8 cellular contexts compared by ENCODE assay signal in the genomic region with DNA sequence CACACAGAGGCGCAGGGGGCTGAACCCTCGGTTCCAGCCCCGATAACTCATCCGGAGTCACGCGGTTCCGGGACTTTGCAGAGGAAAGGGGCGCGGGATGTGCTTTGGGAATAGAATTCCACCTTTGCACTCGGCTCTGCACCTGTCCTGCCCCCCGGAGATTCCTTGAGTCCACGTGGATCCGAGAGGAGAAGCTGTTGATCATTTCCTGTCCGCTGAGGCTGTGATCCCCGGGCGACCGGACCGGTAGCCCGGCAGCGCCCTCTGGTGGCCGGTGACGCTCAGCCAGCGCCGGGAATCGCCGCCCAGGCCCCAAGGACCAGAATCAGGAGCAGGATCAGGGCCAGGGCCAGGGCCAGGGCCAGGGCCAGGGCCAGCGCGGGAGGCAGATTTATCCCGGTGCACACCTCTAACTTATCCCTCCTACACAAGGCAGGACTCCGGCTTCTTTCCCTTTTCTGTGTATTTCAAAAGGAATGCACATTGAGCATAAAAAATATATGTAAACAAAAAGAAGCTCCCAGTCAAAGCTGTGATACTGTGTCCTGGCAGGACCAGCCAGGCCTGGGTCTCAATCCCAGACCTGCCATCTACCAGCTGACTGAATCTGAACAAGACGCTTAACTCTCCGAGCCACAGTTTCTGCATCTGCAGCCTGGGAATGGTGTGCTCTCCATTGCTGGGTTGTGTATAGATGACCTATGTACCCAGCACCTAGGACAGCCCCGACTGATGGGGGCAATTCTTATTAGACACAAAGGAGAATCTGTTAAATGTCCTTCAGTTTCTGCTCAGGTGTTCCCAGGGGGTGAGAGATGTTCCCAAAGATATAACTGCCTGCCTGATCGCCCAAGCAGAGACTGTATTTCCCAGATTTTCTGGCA. TPM values are rescaled to one million over a fixed set of nuclear protein-coding genes. Genes with fewer than 3 reads are reported as not detected.
DNase-seq lines count a peak whose midpoint lies in the region; ATAC-seq, FAIRE-seq and TF ChIP-seq lines count a peak whose summit lies in the region.

No MANE protein-coding gene starts in this region.

- intact Hi-C loops in endothelial cell of umbilical vein (cut with micrococcal nuclease): loop anchor here (1.0 kb wide), 3 partner anchors 85 to 163 kb away; no protein-coding TSS in a partner anchor

- H3K9ac ChIP-seq in endothelial cell of umbilical vein (replicated peaks; ENCODE audit: extremely low read depth, insufficient read depth, low read length): no peak overlapping the region

- CTCF ChIA-PET in endothelial cell of umbilical vein (lab: Charles Lee): interaction anchor here (0.6 to 9.4 kb wide), 48 partner anchors 9 to 477 kb away, joined by 3 to 287 read pairs (median 4); a partner anchor contains a TSS

- no peaks in the 10 kb centered on the region for H3K79me2 ChIP-seq in endothelial cell of umbilical vein (ENCODE audit: control insufficient read depth, insufficient read depth, low read length)

- H3K36me3 ChIP-seq in endothelial cell of umbilical vein (ENCODE audit: control insufficient read depth in 2 of 2, extremely low read depth in 1 of 2, insufficient read depth in 2 of 2, low read length in 2 of 2): no peaks in the 10 kb centered on the region

- H3K27me3 ChIP-seq in endothelial cell of umbilical vein (ENCODE audit: control insufficient read depth in 2 of 2, insufficient read depth in 2 of 2, low read length in 2 of 2): peaks cover 7 to 21% of the 10 kb centered on the region in 2 experiments

- no peaks in the 10 kb centered on the region for H3K9me3 ChIP-seq in endothelial cell of umbilical vein (replicated peaks; ENCODE audit: control insufficient read depth, insufficient read depth, low read length)

- H3K27ac ChIP-seq in endothelial cell of umbilical vein (ENCODE audit: insufficient read depth, low read depth, low read length): no peak overlapping the region

- peak; percentile 91 for FAIRE-seq in endothelial cell of umbilical vein (lab: Jason Lieb, UNC)

- peak overlapping the region in 2 of 3 experiments; percentile 2 to 17 for H3K4me3 ChIP-seq in endothelial cell of umbilical vein (replicated peaks in 1 of 3; ENCODE audit: insufficient read depth in 1 of 3, low read depth in 1 of 3, low read length in 3 of 3)

- dilution Hi-C loops in endothelial cell of umbilical vein (cut with MboI; ENCODE audit: extremely low pct_ligation_motif_present, low sequenced_read_pairs): no loop called here

- H3K4me1 ChIP-seq in endothelial cell of umbilical vein (ENCODE audit: control insufficient read depth, extremely low read depth, insufficient read depth, low read length): peaks cover 4% of the 10 kb centered on the region

- TF ChIP-seq CTCF in endothelial cell of umbilical vein (IDR thresholded peaks at IDR 0.05; ENCODE audit: extremely low read depth in 1 of 2, insufficient read depth in 1 of 2, low read depth in 1 of 2, low read length in 2 of 2): peak; percentile 96 to 98

- POLR2A ChIA-PET in endothelial cell of umbilical vein (lab: Charles Lee): no interaction called here

- H4K20me1 ChIP-seq in endothelial cell of umbilical vein (replicated peaks; ENCODE audit: control insufficient read depth, extremely low read depth, insufficient read depth, low read length): no peaks in the 10 kb centered on the region

- peak; percentile 94 for DNase-seq in ELF-1 (ENCODE audit: low read depth, low spot score)
- DNase-seq in NCI-H82 treated with DMSO at 0.1 percent for 48 hours (lab: John Stamatoyannopoulos, UW; ENCODE audit: unreplicated experiment): peak; percentile 29
- DNase-seq in activated CD8-positive, alpha-beta memory T cell treated with anti-CD3 and anti-CD28 coated beads, Interleukin-2, amount 50 U/mL, for 1 hour (ENCODE audit: extremely low read depth): peak; percentile 43
- peak; percentile 56 for DNase-seq in endothelial cell of umbilical vein (ENCODE audit: low read depth, low spot score)
- peak; percentile 83 for DNase-seq in midbrain (lab: John Stamatoyannopoulos, UW)
- peak; percentile 64 for DNase-seq in stimulated activated CD8-positive, alpha-beta memory T cell treated with anti-CD3 and anti-CD28 coated beads, Interleukin-15, amount 100 ng/mL, for 1 hour (ENCODE audit: low read depth)

- no peak for TF ChIP-seq POLR2A in endothelial cell of umbilical vein (IDR thresholded peaks at IDR 0.05; ENCODE audit: low read depth, low read length)

- peak overlapping the region; percentile 35 for H2AFZ ChIP-seq in endothelial cell of umbilical vein (ENCODE audit: low read depth, low read length)

- H3K9me1 ChIP-seq in endothelial cell of umbilical vein (replicated peaks; ENCODE audit: control insufficient read depth, extremely low read depth, insufficient read depth, low read length): no peaks in the 10 kb centered on the region

- BruUV-seq in endothelial cell of umbilical vein (replicated peaks; lab: Mats Ljungman, UMichigan): no TSS peak

- H3K4me2 ChIP-seq in endothelial cell of umbilical vein (ENCODE audit: insufficient read depth, low read length): peak overlapping the region; percentile 15

- peak; percentile 27 for ATAC-seq in HG03108 (IDR thresholded peaks at IDR 0.05; ENCODE audit: unreplicated experiment)
- no peak for ATAC-seq in GM21786 (IDR thresholded peaks at IDR 0.05; ENCODE audit: unreplicated experiment)

TF ChIP-seq in endothelial cell of umbilical vein, 7 proteins besides CTCF, POLR2A, EP300 and RAD21:
- TF ChIP-seq GATA2 (IDR thresholded peaks at IDR 0.05; ENCODE audit: insufficient read depth, insufficient read length, low read depth, low read length) (no peak), EZH2 (IDR thresholded peaks at IDR 0.05; ENCODE audit: borderline replicate concordance, low read depth, low read length, severe bottlenecking) (no peak), POLR2AphosphoS5 (IDR thresholded peaks at IDR 0.05; ENCODE audit: insufficient read depth, low read depth, low read length) (no peak), FOS (IDR thresholded peaks at IDR 0.05; ENCODE audit: borderline replicate concordance, insufficient read depth, low read length) (no peak), MYC (IDR thresholded peaks at IDR 0.05; ENCODE audit: low read depth, low read length) (no peak), JUN (IDR thresholded peaks at IDR 0.05; ENCODE audit: borderline replicate concordance, insufficient read depth, insufficient read length, low read depth) (no peak)
- TF ChIP-seq, protein P1, sequence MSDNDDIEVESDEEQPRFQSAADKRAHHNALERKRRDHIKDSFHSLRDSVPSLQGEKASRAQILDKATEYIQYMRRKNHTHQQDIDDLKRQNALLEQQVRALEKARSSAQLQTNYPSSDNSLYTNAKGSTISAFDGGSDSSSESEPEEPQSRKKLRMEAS (IDR thresholded peaks at IDR 0.05; ENCODE audit: insufficient read depth, insufficient read length): no peak

RNA-seq across cellular contexts. Expression of a gene that starts 8.5 kb away (rescaled TPM):
- not detected in 2 replicates for total RNA-seq in endothelial cell of umbilical vein
- not detected in 2 replicates for polyA plus RNA-seq in endothelial cell of umbilical vein
- not detected in 2 replicates for polyA plus RNA-seq in endothelial cell of umbilical vein (2011; cell fraction: cytosol; rRNA removed)
- polyA plus RNA-seq in endothelial cell of umbilical vein (2011; cell fraction: nucleus; rRNA removed): not detected in 2 replicates
- not detected in 2 replicates for polyA plus RNA-seq in endothelial cell of umbilical vein (2012)
- polyA minus RNA-seq in endothelial cell of umbilical vein: not detected in 2 replicates
- polyA minus RNA-seq in endothelial cell of umbilical vein (2011; cell fraction: cytosol; rRNA and poly(A)+ RNA removed): not detected
- not detected in 2 replicates for polyA minus RNA-seq in endothelial cell of umbilical vein (2011; cell fraction: nucleus; rRNA and poly(A)+ RNA removed)

RNA-seq across cellular contexts. Expression of a gene that starts 49.9 kb away (rescaled TPM):
- total RNA-seq in endothelial cell of umbilical vein: 0.11 TPM in 1 of 2 replicates, not detected in the other
- 0.01 and 0.02 TPM in 2 replicates for polyA plus RNA-seq in endothelial cell of umbilical vein
- polyA plus RNA-seq in endothelial cell of umbilical vein (2011; cell fraction: cytosol; rRNA removed): 0.06 TPM in 1 of 2 replicates, not detected in the other
- 0.04 TPM in 1 of 2 replicates, not detected in the other for polyA plus RNA-seq in endothelial cell of umbilical vein (2011; cell fraction: nucleus; rRNA removed)
- 0.05 TPM in 1 of 2 replicates, not detected in the other for polyA plus RNA-seq in endothelial cell of umbilical vein (2012)
- not detected in 2 replicates for polyA minus RNA-seq in endothelial cell of umbilical vein
- not detected for polyA minus RNA-seq in endothelial cell of umbilical vein (2011; cell fraction: cytosol; rRNA and poly(A)+ RNA removed)
- polyA minus RNA-seq in endothelial cell of umbilical vein (2011; cell fraction: nucleus; rRNA and poly(A)+ RNA removed): not detected in 2 replicates

Comparison
In these comparisons a context has a peak if more than half of its experiments do, and no peak if none do; other contexts are left out.
1. DNase-seq: peak in every context shown above with its lines; median percentile 94 in ELF-1; 83 in midbrain; 64 in stimulated activated CD8-positive, alpha-beta memory T cell treated with anti-CD3 and anti-CD28 coated beads, Interleukin-15, amount 100 ng/mL, for 1 hour; 56 in endothelial cell of umbilical vein; 43 in activated CD8-positive, alpha-beta memory T cell treated with anti-CD3 and anti-CD28 coated beads, Interleukin-2, amount 50 U/mL, for 1 hour; 29 in NCI-H82 treated with DMSO at 0.1 percent for 48 hours.